In the genomic region with DNA sequence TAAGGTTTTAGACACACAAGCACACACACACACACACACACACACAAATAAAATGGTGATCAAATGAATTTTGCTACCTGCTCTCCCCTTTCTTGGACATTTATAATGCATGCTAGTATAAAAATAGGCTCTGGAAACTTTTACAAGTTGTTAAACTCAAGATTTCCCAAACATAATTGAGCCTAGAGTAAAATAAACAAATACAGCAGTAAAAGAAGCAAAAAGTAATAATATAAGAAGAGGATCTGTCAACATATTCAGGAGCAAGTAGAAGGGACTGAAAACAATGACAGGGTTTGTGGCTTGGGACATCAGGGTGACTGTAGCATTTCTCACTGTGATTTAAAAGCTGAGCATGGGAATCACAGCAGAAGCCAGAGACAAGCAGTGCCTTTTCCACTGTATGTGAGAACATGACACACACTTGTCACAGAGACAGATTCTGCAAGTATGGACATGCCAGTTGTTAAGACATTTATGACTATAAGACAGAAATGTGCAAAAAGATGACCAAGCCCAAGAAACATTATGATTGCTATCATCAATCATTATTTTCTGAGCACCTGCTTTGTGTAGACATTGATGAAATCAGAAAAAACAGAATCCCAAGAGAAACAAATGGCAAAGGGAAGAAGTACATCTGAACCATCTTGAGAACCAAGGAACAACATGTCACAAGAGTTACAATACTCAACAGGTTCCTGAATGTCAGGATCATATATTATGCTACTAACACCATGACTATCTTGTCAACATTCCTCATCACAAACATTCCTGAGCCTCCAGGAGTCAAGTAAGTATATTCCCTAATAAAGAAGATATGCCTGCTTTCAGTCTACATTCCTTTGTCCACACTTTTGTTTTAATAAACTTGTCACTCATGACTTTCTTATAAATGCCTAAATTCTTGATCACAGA, we compare ENCODE assay signal across 16 cellular contexts. TPM values are rescaled to one million over a fixed set of nuclear protein-coding genes. Genes with fewer than 3 reads are reported as not detected.
A peak's percentile ranks its signal among the peaks of the same experiment; 100 is the strongest.
DNase-seq lines count a peak whose midpoint lies in the region; ATAC-seq, FAIRE-seq and TF ChIP-seq lines count a peak whose summit lies in the region.
"Had no signal": no experiment of that assay in that cellular context is flagged by ENCODE, and none has a peak within 500 bp of the region (broad histone marks: within the 10 kb centered on the region; RNA-seq: fewer than 3 reads in every experiment).

No MANE protein-coding gene starts in this region.

- H3K9ac ChIP-seq in astrocyte (ENCODE audit: low read length), result no peak overlapping the region

- POLR2A ChIA-PET in HEK293 (lab: Yijun Ruan, JAX), result no interaction called here

- H4K20me1 ChIP-seq in astrocyte (ENCODE audit: insufficient read depth, low read length), result no peaks in the 10 kb centered on the region

- no peaks in the 10 kb centered on the region for H3K79me2 ChIP-seq in astrocyte (ENCODE audit: insufficient read depth, low read length)

- H3K27me3 Mint-ChIP-seq in astrocyte (ENCODE audit: low read depth, unreplicated experiment) (peaks cover 25% of the 10 kb centered on the region), immature natural killer cell (ENCODE audit: low read depth in 3 of 3) (peaks cover 0 to 8% (median 5%) of the 10 kb centered on the region in 3 donors)

- no peak overlapping the region for H3K4me2 ChIP-seq in astrocyte (ENCODE audit: low read length)
- H3K4me2 ChIP-seq: GM23338 had no signal

- TF ChIP-seq POLR2A in gastrocnemius medialis (IDR thresholded peaks at IDR 0.05), result no peak

- CTCF ChIA-PET in HEK293 (lab: Yijun Ruan, JAX), result no interaction called here

- H3K9me3 Mint-ChIP-seq in astrocyte (ENCODE audit: unreplicated experiment), result no peaks in the 10 kb centered on the region
- peaks cover 0 to 6% (median 2%) of the 10 kb centered on the region in 6 donors for H3K9me3 Mint-ChIP-seq in immature natural killer cell
- H3K9me3 Mint-ChIP-seq: CD8-positive, alpha-beta T cell; GM23338 had no signal

- no peak for TF ChIP-seq CTCF in HEK293 (tag by site-specific recombination; IDR thresholded peaks at IDR 0.05)
- TF ChIP-seq CTCF in astrocyte (IDR thresholded peaks at IDR 0.05; ENCODE audit: insufficient read depth, low read depth, low read length), result no peak
- no peak for TF ChIP-seq CTCF in gastrocnemius medialis (IDR thresholded peaks at IDR 0.05 in 4 of 5, conservative IDR thresholded peaks at IDR 0.05 in 1 of 5)

- H3K4me1 ChIP-seq in HEK293 (ENCODE audit: control insufficient read depth, insufficient read depth, low read length) (peaks cover 6% of the 10 kb centered on the region; the same call in 1 of the 2 replicates), astrocyte (ENCODE audit: insufficient read depth, low read length) (no peaks in the 10 kb centered on the region), gastrocnemius medialis (peaks cover 88 to 99% of the 10 kb centered on the region in 2 donors)
- H3K4me1 ChIP-seq: SJCRH30 had no signal

- in situ Hi-C loops in gastrocnemius medialis (cut with MboI; ENCODE audit: low sequenced_read_pairs in 4 of 4), result no loop called here

- no peak for DNase-seq in astrocyte (ENCODE audit: low read depth)
- DNase-seq in glomerular visceral epithelial cell (ENCODE audit: extremely low spot score), result peak; percentile 33
- no peak for DNase-seq in gastrocnemius medialis
- no peak for DNase-seq in stimulated activated CD4-positive, alpha-beta T cell treated with anti-CD3 and anti-CD28 coated beads, Interleukin-2, amount 100 ng/mL, for 24 hours
- DNase-seq in NCI-H2227 (lab: John Stamatoyannopoulos, UW; ENCODE audit: unreplicated experiment), result no peak
- no peak for DNase-seq in immature natural killer cell
- DNase-seq: CD8-positive, alpha-beta T cell; HFFc6; MM.1S; NCI-H1105 treated with DMSO at 0.1 percent for 48 hours; NCI-H187; NCI-H510A treated with DMSO at 0.1 percent for 48 hours; SJCRH30 had no signal

- H3K36me3 Mint-ChIP-seq in astrocyte (ENCODE audit: low read depth, unreplicated experiment) (no peaks in the 10 kb centered on the region), immature natural killer cell (no peaks in the 10 kb centered on the region)
- H3K36me3 Mint-ChIP-seq: CD8-positive, alpha-beta T cell had no signal

- no peak overlapping the region for H3K27ac ChIP-seq in HEK293 (ENCODE audit: extremely low read depth, low read depth, low read length)
- H3K27ac ChIP-seq in astrocyte (ENCODE audit: low read depth, low read length), result no peak overlapping the region
- peak overlapping the region; percentile 83 to 99 (median 97) for H3K27ac ChIP-seq in gastrocnemius medialis
- H3K27ac ChIP-seq: SJCRH30 had no signal

- peak in 1 of 2 donors; percentile 52 for ATAC-seq in gastrocnemius medialis
- ATAC-seq in HG02763 (IDR thresholded peaks at IDR 0.05; ENCODE audit: unreplicated experiment), result no peak
- ATAC-seq: CD8-positive, alpha-beta T cell; GM23338 had no signal

- H3K4me3 Mint-ChIP-seq in astrocyte (ENCODE audit: unreplicated experiment), result no peak overlapping the region
- H3K4me3 Mint-ChIP-seq in immature natural killer cell, result no peak overlapping the region
- H3K4me3 Mint-ChIP-seq: CD8-positive, alpha-beta T cell; GM23338; HFFc6 had no signal

- no peak overlapping the region for H3K4me3 ChIP-seq in HEK293 (ENCODE audit: low read depth, low read length)
- no peak overlapping the region for H3K4me3 ChIP-seq in astrocyte (ENCODE audit: insufficient read depth, low read depth, low read length)
- H3K4me3 ChIP-seq in gastrocnemius medialis, result no peak overlapping the region
- H3K4me3 ChIP-seq: GM23338, SJCRH30 had no signal

- no peak overlapping the region for H2AFZ ChIP-seq in astrocyte (ENCODE audit: low read depth, low read length)
- H2AFZ ChIP-seq: GM23338 had no signal

- intact Hi-C loops in gastrocnemius medialis (cut with DNase I; ENCODE audit: low total_unique reads), result loop anchor here (5.0 kb wide), 1 partner anchor 40 kb away; no protein-coding TSS in a partner anchor

- H3K9me3 ChIP-seq in HEK293 (ENCODE audit: control insufficient read depth, insufficient read depth, low read depth, low read length) (no peaks in the 10 kb centered on the region), astrocyte (ENCODE audit: insufficient read depth, low read depth, low read length) (no peaks in the 10 kb centered on the region), gastrocnemius medialis (no peaks in the 10 kb centered on the region)
- H3K9me3 ChIP-seq: SJCRH30 had no signal

- H3K27ac Mint-ChIP-seq in astrocyte (ENCODE audit: unreplicated experiment), result peak overlapping the region; percentile 55
- no peak overlapping the region for H3K27ac Mint-ChIP-seq in immature natural killer cell
- H3K27ac Mint-ChIP-seq: CD8-positive, alpha-beta T cell; GM23338; HFFc6 had no signal

- H3K27me3 ChIP-seq in astrocyte (ENCODE audit: insufficient read depth, low read length) (peaks cover 14% of the 10 kb centered on the region), gastrocnemius medialis (no peaks in the 10 kb centered on the region)
- H3K27me3 ChIP-seq: SJCRH30 had no signal

- peaks cover 12% of the 10 kb centered on the region for H3K4me1 Mint-ChIP-seq in astrocyte (ENCODE audit: low read depth, unreplicated experiment)
- H3K4me1 Mint-ChIP-seq in immature natural killer cell, result no peaks in the 10 kb centered on the region

- FAIRE-seq in astrocyte (lab: Jason Lieb, UNC), result no peak

- no peaks in the 10 kb centered on the region for H3K36me3 ChIP-seq in HEK293 (ENCODE audit: control insufficient read depth in 2 of 2, insufficient read depth in 1 of 2, low read length in 2 of 2)
- no peaks in the 10 kb centered on the region for H3K36me3 ChIP-seq in astrocyte (ENCODE audit: insufficient read depth, low read length)
- H3K36me3 ChIP-seq in gastrocnemius medialis, result no peaks in the 10 kb centered on the region
- H3K36me3 ChIP-seq: SJCRH30 had no signal

TF ChIP-seq in HEK293, 187 proteins besides CTCF, POLR2A, EP300 and RAD21 (continues in another document):
- peak; percentile 26; the same call in 1 of the 2 replicates for TF ChIP-seq ZNF311 (tag by site-specific recombination; IDR thresholded peaks at IDR 0.05; ENCODE audit: borderline replicate concordance)
- TF ChIP-seq OSR2 (tag by site-specific recombination; IDR thresholded peaks at IDR 0.05), result peak; percentile 82
- TF ChIP-seq ZNF843 (tag by site-specific recombination; IDR thresholded peaks at IDR 0.05), result peak; percentile 70
- no peak for TF ChIP-seq ZNF19 (tag by site-specific recombination; IDR thresholded peaks at IDR 0.05; ENCODE audit: low read depth)
- TF ChIP-seq, protein P1, sequence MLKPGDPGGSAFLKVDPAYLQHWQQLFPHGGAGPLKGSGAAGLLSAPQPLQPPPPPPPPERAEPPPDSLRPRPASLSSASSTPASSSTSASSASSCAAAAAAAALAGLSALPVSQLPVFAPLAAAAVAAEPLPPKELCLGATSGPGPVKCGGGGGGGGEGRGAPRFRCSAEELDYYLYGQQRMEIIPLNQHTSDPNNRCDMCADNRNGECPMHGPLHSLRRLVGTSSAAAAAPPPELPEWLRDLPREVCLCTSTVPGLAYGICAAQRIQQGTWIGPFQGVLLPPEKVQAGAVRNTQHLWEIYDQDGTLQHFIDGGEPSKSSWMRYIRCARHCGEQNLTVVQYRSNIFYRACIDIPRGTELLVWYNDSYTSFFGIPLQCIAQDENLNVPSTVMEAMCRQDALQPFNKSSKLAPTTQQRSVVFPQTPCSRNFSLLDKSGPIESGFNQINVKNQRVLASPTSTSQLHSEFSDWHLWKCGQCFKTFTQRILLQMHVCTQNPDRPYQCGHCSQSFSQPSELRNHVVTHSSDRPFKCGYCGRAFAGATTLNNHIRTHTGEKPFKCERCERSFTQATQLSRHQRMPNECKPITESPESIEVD (tag by site-specific recombination; IDR thresholded peaks at IDR 0.05), result peak; percentile 91
- TF ChIP-seq ZEB2 (tag by site-specific recombination; IDR thresholded peaks at IDR 0.05), result peak; percentile 68; the same call in 1 of the 2 replicates
- TF ChIP-seq, protein P2, sequence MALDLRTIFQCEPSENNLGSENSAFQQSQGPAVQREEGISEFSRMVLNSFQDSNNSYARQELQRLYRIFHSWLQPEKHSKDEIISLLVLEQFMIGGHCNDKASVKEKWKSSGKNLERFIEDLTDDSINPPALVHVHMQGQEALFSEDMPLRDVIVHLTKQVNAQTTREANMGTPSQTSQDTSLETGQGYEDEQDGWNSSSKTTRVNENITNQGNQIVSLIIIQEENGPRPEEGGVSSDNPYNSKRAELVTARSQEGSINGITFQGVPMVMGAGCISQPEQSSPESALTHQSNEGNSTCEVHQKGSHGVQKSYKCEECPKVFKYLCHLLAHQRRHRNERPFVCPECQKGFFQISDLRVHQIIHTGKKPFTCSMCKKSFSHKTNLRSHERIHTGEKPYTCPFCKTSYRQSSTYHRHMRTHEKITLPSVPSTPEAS (tag by site-specific recombination; IDR thresholded peaks at IDR 0.05), result 0 out of 2 replicates have a peak, but pooled peaks have one; percentile 23
- no peak for TF ChIP-seq ZFP3 (tag by site-specific recombination; IDR thresholded peaks at IDR 0.05; ENCODE audit: low read depth)

RNA-seq across cellular contexts. Expression of a gene that starts 7.1 kb away (rescaled TPM):
- 6.8 and 8.5 TPM in 2 replicates for total RNA-seq in astrocyte
- 10 to 100 TPM; 20.1 to 60.0 (median 25.3) TPM for total RNA-seq in gastrocnemius medialis
- not detected for polyA plus RNA-seq in immature natural killer cell
- total RNA-seq: CD8-positive, alpha-beta T cell; HFFc6; SJCRH30 had no signal

Comparison
In these comparisons a context has a peak if more than half of its experiments do, and no peak if none do; other contexts are left out.
1. H3K27ac ChIP-seq: peak in gastrocnemius medialis (4 of 4); none in HEK293 (single experiment) and astrocyte (single experiment).